11 cellular contexts compared by ENCODE assay signal in genomic region chr15:63211549-63211948, GRCh38. TPM values are rescaled to one million over a fixed set of nuclear protein-coding genes. Genes with fewer than 3 reads are reported as not detected.
DNase-seq lines count a peak whose midpoint lies in the region; ATAC-seq lines count a peak whose summit lies in the region.
"Had no signal": no experiment of that assay in that cellular context is flagged by ENCODE, and none has a peak within 500 bp of the region (broad histone marks: within the 10 kb centered on the region; RNA-seq: fewer than 3 reads in every experiment).

No MANE protein-coding gene starts in this region.

- peak overlapping the region; percentile 62 for H3K27ac ChIP-seq in muscle layer of duodenum (ENCODE audit: low read length)
- H3K27ac ChIP-seq: cardiac muscle cell had no signal

- peaks cover 3 to 20% of the 10 kb centered on the region in 2 donors for H3K4me1 ChIP-seq in muscle layer of duodenum (ENCODE audit: control insufficient read depth in 1 of 2, insufficient read depth in 2 of 2, low read length in 2 of 2)

- H3K27ac Mint-ChIP-seq in stimulated activated naive CD8-positive, alpha-beta T cell treated with anti-CD3 and anti-CD28 coated beads, Interleukin-15, Interleukin-2, amounts not matched to agents 100 ng/mL and 50 ng/mL, for 24 hours, result peak overlapping the region; percentile 97
- H3K27ac Mint-ChIP-seq in activated naive CD4-positive, alpha-beta T cell treated with anti-CD3 and anti-CD28 coated beads, Interleukin-2, amount 50 U/mL, for 72 hours, result peak overlapping the region; percentile 98 to 99

- peaks cover 92% of the 10 kb centered on the region for H3K4me1 Mint-ChIP-seq in stimulated activated naive CD8-positive, alpha-beta T cell treated with anti-CD3 and anti-CD28 coated beads, Interleukin-15, Interleukin-2, amounts not matched to agents 100 ng/mL and 50 ng/mL, for 24 hours (ENCODE audit: low read depth)

- H3K4me3 ChIP-seq in muscle layer of duodenum (ENCODE audit: low read depth in 1 of 2, low read length in 2 of 2), result no peak overlapping the region
- H3K4me3 ChIP-seq: cardiac muscle cell had no signal

- no peak for ATAC-seq in stimulated activated naive CD8-positive, alpha-beta T cell treated with anti-CD3 and anti-CD28 coated beads, Interleukin-15, Interleukin-2, amounts not matched to agents 100 U/mL and 50 U/mL, for 24 hours
- peak; percentile 43 for ATAC-seq in activated naive CD4-positive, alpha-beta T cell treated with anti-CD3 and anti-CD28 coated beads, Interleukin-2, amount 50 U/mL, for 72 hours
- ATAC-seq in HG03432 (IDR thresholded peaks at IDR 0.05; ENCODE audit: unreplicated experiment), result no peak

- H3K27me3 Mint-ChIP-seq in stimulated activated naive CD8-positive, alpha-beta T cell treated with anti-CD3 and anti-CD28 coated beads, Interleukin-15, Interleukin-2, amounts not matched to agents 100 ng/mL and 50 ng/mL, for 24 hours, result no peaks in the 10 kb centered on the region

- H3K36me3 Mint-ChIP-seq in stimulated activated naive CD8-positive, alpha-beta T cell treated with anti-CD3 and anti-CD28 coated beads, Interleukin-15, Interleukin-2, amounts not matched to agents 100 ng/mL and 50 ng/mL, for 24 hours (ENCODE audit: low read depth), result peaks cover 61% of the 10 kb centered on the region
- H3K36me3 Mint-ChIP-seq in activated naive CD4-positive, alpha-beta T cell treated with anti-CD3 and anti-CD28 coated beads, Interleukin-2, amount 50 U/mL, for 72 hours, result peaks cover 6 to 50% of the 10 kb centered on the region in 2 donors

- H3K9me3 Mint-ChIP-seq in stimulated activated naive CD8-positive, alpha-beta T cell treated with anti-CD3 and anti-CD28 coated beads, Interleukin-15, Interleukin-2, amounts not matched to agents 100 ng/mL and 50 ng/mL, for 24 hours, result no peaks in the 10 kb centered on the region
- H3K9me3 Mint-ChIP-seq in activated naive CD4-positive, alpha-beta T cell treated with anti-CD3 and anti-CD28 coated beads, Interleukin-2, amount 50 U/mL, for 72 hours, result peaks cover 0 to 6% of the 10 kb centered on the region in 2 donors

- no peaks in the 10 kb centered on the region for H3K9me3 ChIP-seq in muscle layer of duodenum (ENCODE audit: control insufficient read depth in 1 of 2, low read length in 2 of 2)

- no peak for DNase-seq in stimulated activated naive CD8-positive, alpha-beta T cell treated with anti-CD3 and anti-CD28 coated beads, Interleukin-15, Interleukin-2, amounts not matched to agents 100 U/mL and 50 U/mL, for 24 hours
- no peak for DNase-seq in activated naive CD4-positive, alpha-beta T cell treated with anti-CD3 and anti-CD28 coated beads, Interleukin-2, amount 50 U/mL, for 72 hours (ENCODE audit: low spot score in 2 of 2)
- no peak for DNase-seq in DMS53 treated with DMSO at 0.1 percent for 48 hours (lab: John Stamatoyannopoulos, UW; ENCODE audit: unreplicated experiment)
- no peak for DNase-seq in Ammon's horn (ENCODE audit: low spot score)
- DNase-seq in NK-92 (lab: John Stamatoyannopoulos, UW; ENCODE audit: unreplicated experiment), result no peak
- DNase-seq: NCI-H2029 treated with DMSO at 0.1 percent for 48 hours, small intestine had no signal

- peak overlapping the region; percentile 76 for H3K4me3 Mint-ChIP-seq in stimulated activated naive CD8-positive, alpha-beta T cell treated with anti-CD3 and anti-CD28 coated beads, Interleukin-15, Interleukin-2, amounts not matched to agents 100 ng/mL and 50 ng/mL, for 24 hours

- no peaks in the 10 kb centered on the region for H3K36me3 ChIP-seq in muscle layer of duodenum (ENCODE audit: control insufficient read depth in 1 of 2, insufficient read depth in 2 of 2, low read length in 2 of 2)
- H3K36me3 ChIP-seq: cardiac muscle cell had no signal

- no peaks in the 10 kb centered on the region for H3K27me3 ChIP-seq in muscle layer of duodenum (ENCODE audit: low read depth, low read length)

RNA-seq across cellular contexts. Expression of gene RAB8B, which starts 22.1 kb away (rescaled TPM):
- 100 to 1,000 TPM; 106 to 157 TPM for total RNA-seq in activated naive CD4-positive, alpha-beta T cell treated with anti-CD3 and anti-CD28 coated beads, Interleukin-2, amount 50 U/mL, for 72 hours

RNA-seq across cellular contexts. Expression of gene RPS27L, which starts 54.3 kb away (rescaled TPM):
- 100 to 1,000 TPM; 155 to 223 TPM for total RNA-seq in activated naive CD4-positive, alpha-beta T cell treated with anti-CD3 and anti-CD28 coated beads, Interleukin-2, amount 50 U/mL, for 72 hours

Comparison
In these comparisons a context has a peak if more than half of its experiments do, and no peak if none do; other contexts are left out.
1. ATAC-seq: peak in activated naive CD4-positive, alpha-beta T cell treated with anti-CD3 and anti-CD28 coated beads, Interleukin-2, amount 50 U/mL, for 72 hours (2 of 2); none in stimulated activated naive CD8-positive, alpha-beta T cell treated with anti-CD3 and anti-CD28 coated beads, Interleukin-15, Interleukin-2, amounts not matched to agents 100 U/mL and 50 U/mL, for 24 hours (single experiment) and HG03432 (single experiment).